In genomic region chr2:186486651-186487647, GRCh38 we compare ENCODE assay signal across 1 cellular context.
A peak's percentile ranks its signal among the peaks of the same experiment; 100 is the strongest.
TF ChIP-seq lines count a peak whose summit lies in the region.

No MANE protein-coding gene starts in this region.

TF ChIP-seq in HepG2, 621 proteins besides CTCF, POLR2A, EP300 and RAD21 (continued from another document):
- TF ChIP-seq ZNF687 (CRISPR knock-in tag; IDR thresholded peaks at IDR 0.05) (no peak; the same call in 1 of the 2 replicates), ZNF780A (CRISPR knock-in tag; IDR thresholded peaks at IDR 0.05) (0 out of 2 replicates have a peak, but pooled peaks have one; percentile 6), STAT5B (CRISPR knock-in tag; IDR thresholded peaks at IDR 0.05) (no peak), RBFOX2 (IDR thresholded peaks at IDR 0.05; ENCODE audit: low read depth, low read length) (no peak), ZC3H13 (CRISPR knock-in tag; IDR thresholded peaks at IDR 0.05) (peak; percentile 18; the same call in 1 of the 2 replicates), ZSCAN21 (CRISPR knock-in tag; IDR thresholded peaks at IDR 0.05; ENCODE audit: borderline replicate concordance) (0 out of 2 replicates have a peak, but pooled peaks have one; percentile 1), ZNF589 (CRISPR knock-in tag; conservative IDR thresholded peaks at IDR 0.05) (0 out of 2 replicates have a peak, but pooled peaks have one; percentile 46), ZNF777 (CRISPR knock-in tag; IDR thresholded peaks at IDR 0.05) (no peak)
